In the genomic region with DNA sequence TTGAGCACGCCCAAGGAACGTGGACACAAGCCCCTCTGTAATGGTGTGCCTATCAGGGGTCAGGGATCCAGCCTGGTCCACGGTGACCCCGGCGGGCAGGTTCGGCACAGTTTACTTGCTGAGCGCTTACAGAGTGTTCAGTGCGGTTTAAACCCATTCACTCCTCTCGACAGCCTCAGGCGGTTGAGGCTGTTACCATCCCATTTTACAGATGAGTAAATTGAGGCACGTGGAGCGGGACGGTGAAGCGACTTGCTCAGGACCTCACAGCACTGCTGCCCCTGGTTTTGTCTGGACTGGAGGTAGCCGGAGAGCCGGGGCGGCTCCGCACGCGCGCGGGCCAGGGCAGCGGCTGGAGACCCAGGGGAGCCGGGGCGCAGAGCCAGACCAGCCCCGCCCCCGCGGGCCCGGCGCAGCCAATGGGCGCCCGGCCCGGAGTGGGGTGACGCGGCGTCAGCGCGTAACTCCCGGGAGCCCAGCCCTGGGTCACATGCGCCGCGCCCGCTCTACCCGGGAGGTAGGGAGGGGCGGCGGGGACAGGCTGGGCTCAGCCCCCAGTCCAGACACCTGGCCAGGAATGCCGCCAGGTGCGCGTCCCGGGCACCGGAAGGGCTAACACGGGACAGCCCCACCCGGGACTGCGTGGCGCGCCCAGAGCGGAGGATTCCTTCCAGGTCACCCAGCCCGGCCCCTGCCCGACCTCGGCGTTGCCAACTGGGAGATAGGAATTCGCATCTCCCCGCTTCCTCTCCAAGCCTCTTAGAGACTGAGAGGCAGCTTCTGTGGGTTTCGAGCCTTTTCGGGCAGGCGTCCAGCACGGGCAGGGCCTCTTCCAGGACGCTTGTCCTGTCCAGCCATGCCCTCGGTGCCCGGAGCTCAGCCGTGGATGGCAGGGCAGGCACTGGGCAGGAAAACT, we compare ENCODE assay signal across 8 cellular contexts. TPM values are rescaled to one million over a fixed set of nuclear protein-coding genes. Genes with fewer than 3 reads are reported as not detected.
DNase-seq lines count a peak whose midpoint lies in the region; ATAC-seq and TF ChIP-seq lines count a peak whose summit lies in the region.

No MANE protein-coding gene starts in this region.

- H3K9me3 Mint-ChIP-seq in Caco-2 (ENCODE audit: unreplicated experiment) (no peaks in the 10 kb centered on the region), natural killer cell (no peaks in the 10 kb centered on the region)

- intact Hi-C loops in Caco-2 (cut with micrococcal nuclease; ENCODE audit: unreplicated experiment) (loop anchor here (1.0 to 5.0 kb wide), 3 partner anchors 17 to 158 kb away; a partner anchor contains a TSS), natural killer cell (cut with micrococcal nuclease) (loop anchor here (1.0 to 5.0 kb wide), 3 partner anchors 9 to 88 kb away; no protein-coding TSS in a partner anchor)

- no peaks in the 10 kb centered on the region for H3K27me3 Mint-ChIP-seq in Caco-2 (ENCODE audit: insufficient read depth, unreplicated experiment)
- H3K27me3 Mint-ChIP-seq in natural killer cell (ENCODE audit: low read depth in 2 of 2), result no peaks in the 10 kb centered on the region

- H3K4me3 ChIP-seq in Caco-2 (ENCODE audit: low read depth, low read length), result peak overlapping the region; percentile 36

- BruUV-seq in Caco-2 (replicated peaks; lab: Mats Ljungman, UMichigan), result no TSS peak

- POLR2A ChIA-PET in Caco-2 (lab: Charles Lee), result interaction anchor here (1.0 kb wide), 1 partner anchor 22 kb away, joined by 3 read pairs; no protein-coding TSS in a partner anchor

- no peaks in the 10 kb centered on the region for H3K9me3 ChIP-seq in Caco-2

- H3K4me3 Mint-ChIP-seq in Caco-2 (ENCODE audit: unreplicated experiment), result peak overlapping the region; percentile 82
- H3K4me3 Mint-ChIP-seq in natural killer cell, result peak overlapping the region; percentile 73

- H3K27ac Mint-ChIP-seq in Caco-2 (ENCODE audit: unreplicated experiment) (peak overlapping the region; percentile 98), natural killer cell (peak overlapping the region; percentile 80 to 98)

- no peaks in the 10 kb centered on the region for H3K27me3 ChIP-seq in Caco-2 (replicated peaks; ENCODE audit: control insufficient read depth, insufficient read depth, low read length)

- peaks cover 32% of the 10 kb centered on the region for H3K4me1 Mint-ChIP-seq in Caco-2 (ENCODE audit: low read depth, unreplicated experiment)
- H3K4me1 Mint-ChIP-seq in natural killer cell, result peaks cover 14 to 26% of the 10 kb centered on the region in 2 donors

- no peaks in the 10 kb centered on the region; the same call in 1 of the 2 replicates for H3K36me3 ChIP-seq in Caco-2 (ENCODE audit: control insufficient read depth, insufficient read depth, low read length)

- TF ChIP-seq CTCF in Caco-2 (IDR thresholded peaks at IDR 0.05; ENCODE audit: insufficient read depth in 1 of 2, low read depth in 1 of 2, low read length in 1 of 2, severe bottlenecking in 1 of 2, unreplicated experiment in 1 of 2), result no peak
- TF ChIP-seq CTCF in natural killer cell (IDR thresholded peaks at IDR 0.05), result no peak

- DNase-seq in Caco-2 (peak; percentile 97 to 98), HuH-7.5 (ENCODE audit: low spot score) (peak; percentile 92), RKO (ENCODE audit: low spot score) (peak; percentile 88), fibroblast of peridontal ligament (ENCODE audit: extremely low read depth) (peak; percentile 87), natural killer cell (peak; percentile 86)
- peak; percentile 74 for DNase-seq in activated effector memory CD4-positive, alpha-beta T cell treated with Interleukin-2 at 50 U/mL for 16 hours
- DNase-seq in stimulated activated naive CD4-positive, alpha-beta T cell treated with Interleukin-2 at 50 U/mL for 16 hours (lab: John Stamatoyannopoulos, UW), result peak; percentile 76

- CTCF ChIA-PET in Caco-2 (lab: Charles Lee), result interaction anchor here (1.0 to 1.7 kb wide), 2 partner anchors 20 to 28 kb away, joined by 4 read pairs; no protein-coding TSS in a partner anchor

- peaks cover 49% of the 10 kb centered on the region for H3K4me1 ChIP-seq in Caco-2

- H3K36me3 Mint-ChIP-seq in Caco-2 (ENCODE audit: insufficient read depth, unreplicated experiment) (peaks cover 49% of the 10 kb centered on the region), natural killer cell (no peaks in the 10 kb centered on the region)

- peak; percentile 51 for ATAC-seq in GM21423 (IDR thresholded peaks at IDR 0.05; ENCODE audit: unreplicated experiment)
- peak; percentile 64 to 85 (median 73) for ATAC-seq in natural killer cell

RNA-seq across cellular contexts. Expression of a gene that starts 3.3 kb away (rescaled TPM):
- total RNA-seq in Caco-2 (2022), result 109 and 118 TPM in 2 replicates
- 100 to 1,000 TPM in 2 of 3 donors, 10 to 100 TPM in 1; 80.7 to 208 (median 119) TPM for total RNA-seq in natural killer cell

Comparison
In these comparisons a context has a peak if more than half of its experiments do, and no peak if none do; other contexts are left out.
1. Peak in every context shown above with its lines: DNase-seq, ATAC-seq and H3K4me3 ChIP-seq.